In genomic region chr3:122576174-122576940, GRCh38 we compare ENCODE assay signal across 1 cellular context.
TF ChIP-seq lines count a peak whose summit lies in the region.

No MANE protein-coding gene starts in this region.

TF ChIP-seq in H1, 55 proteins besides CTCF, POLR2A, EP300 and RAD21 (continued from another document):
- TF ChIP-seq RNF2 (IDR thresholded peaks at IDR 0.05; ENCODE audit: borderline replicate concordance, low read depth, low read length, missing control alignments, poor library complexity, severe bottlenecking) (no peak), RFX5 (IDR thresholded peaks at IDR 0.05; ENCODE audit: borderline replicate concordance, low read depth, low read length) (no peak), SIX5 (IDR thresholded peaks at IDR 0.05; ENCODE audit: low read depth, low read length) (no peak), KDM4A (IDR thresholded peaks at IDR 0.05; ENCODE audit: low read depth, low read length, severe bottlenecking) (no peak), SIRT6 (IDR thresholded peaks at IDR 0.05; ENCODE audit: low read length) (no peak), FOSL1 (IDR thresholded peaks at IDR 0.05; ENCODE audit: insufficient read depth, low read depth, low read length) (no peak), CHD7 (IDR thresholded peaks at IDR 0.05; ENCODE audit: insufficient replicate concordance, low read length) (no peak)
TF ChIP-seq in H1: peak in this region for 0.
